ENCODE assay signal across 13 cellular contexts in genomic region chr7:41046221-41046761, GRCh38.
DNase-seq lines count a peak whose midpoint lies in the region; ATAC-seq and TF ChIP-seq lines count a peak whose summit lies in the region.
"Had no signal": no experiment of that assay in that cellular context is flagged by ENCODE, and none has a peak within 500 bp of the region (broad histone marks: within the 10 kb centered on the region; RNA-seq: fewer than 3 reads in every experiment).

No MANE protein-coding gene starts in this region.

- H3K4me3 Mint-ChIP-seq in Calu3 (ENCODE audit: low read depth, unreplicated experiment): no peak overlapping the region
- H3K4me3 Mint-ChIP-seq in endodermal cell: no peak overlapping the region
- H3K4me3 Mint-ChIP-seq: stimulated activated memory B cell treated with anti-CD40 and anti-IgM and Interleukin-4, amounts not matched to agents 10 μg/mL and 1 μg/mL and 100 μg/mL, for 72 hours had no signal

- H3K9me3 ChIP-seq in left lung (peaks cover 0 to 10% of the 10 kb centered on the region in 2 donors), endodermal cell (ENCODE audit: control insufficient read depth, low read length) (peaks cover 6% of the 10 kb centered on the region)

- H3K4me1 Mint-ChIP-seq in Calu3 (ENCODE audit: low read depth, unreplicated experiment) (peaks cover 54% of the 10 kb centered on the region), endodermal cell (no peaks in the 10 kb centered on the region)
- H3K4me1 Mint-ChIP-seq: stimulated activated memory B cell treated with anti-CD40 and anti-IgM and Interleukin-4, amounts not matched to agents 10 μg/mL and 1 μg/mL and 100 μg/mL, for 72 hours had no signal

- peak; percentile 31 for DNase-seq in Calu3
- peak; percentile 91 for DNase-seq in RPMI7951 (ENCODE audit: low read depth)
- DNase-seq in epithelial cell of esophagus (ENCODE audit: low read depth): peak; percentile 39
- no peak for DNase-seq in left lung
- DNase-seq in endodermal cell: no peak
- DNase-seq in UCSD-AML1 (lab: John Stamatoyannopoulos, UW; ENCODE audit: unreplicated experiment): no peak
- no peak for DNase-seq in DMS153 treated with DMSO at 0.1 percent for 48 hours (lab: John Stamatoyannopoulos, UW; ENCODE audit: unreplicated experiment)
- DNase-seq: DMS79 treated with DMSO at 0.1 percent for 48 hours; GOT3; NCI-H1105; stimulated activated CD4-positive, alpha-beta T cell treated with anti-CD3 and anti-CD28 coated beads, Interleukin-2, amount 100 ng/mL, for 24 hours had no signal

- H3K4me1 ChIP-seq in left lung (no peaks in the 10 kb centered on the region), endodermal cell (ENCODE audit: control insufficient read depth, insufficient read depth, low read length) (no peaks in the 10 kb centered on the region)

- H3K27me3 Mint-ChIP-seq in Calu3 (ENCODE audit: unreplicated experiment) (no peaks in the 10 kb centered on the region), endodermal cell (ENCODE audit: insufficient read depth) (peaks cover 7% of the 10 kb centered on the region)
- H3K27me3 Mint-ChIP-seq: stimulated activated memory B cell treated with anti-CD40 and anti-IgM and Interleukin-4, amounts not matched to agents 10 μg/mL and 1 μg/mL and 100 μg/mL, for 72 hours had no signal

- CTCF ChIA-PET in Calu3 (lab: Charles Lee): interaction anchor here (0.6 to 3.6 kb wide), 11 partner anchors 38 to 686 kb away, joined by 3 to 33 read pairs (median 4); partner anchors contain the start of gene INHBA

- H3K4me3 ChIP-seq in epithelial cell of esophagus (ENCODE audit: low read length): no peak overlapping the region
- no peak overlapping the region for H3K4me3 ChIP-seq in left lung
- no peak overlapping the region for H3K4me3 ChIP-seq in endodermal cell (ENCODE audit: low read length)

- TF ChIP-seq CTCF in Calu3 (IDR thresholded peaks at IDR 0.05; ENCODE audit: unreplicated experiment): no peak
- no peak for TF ChIP-seq CTCF in epithelial cell of esophagus (IDR thresholded peaks at IDR 0.05; ENCODE audit: insufficient read depth, low read depth, low read length, missing control alignments)
- no peak for TF ChIP-seq CTCF in left lung (IDR thresholded peaks at IDR 0.05)
- TF ChIP-seq CTCF in endodermal cell (conservative IDR thresholded peaks at IDR 0.05): no peak

- H3K27me3 ChIP-seq in left lung: no peaks in the 10 kb centered on the region
- no peaks in the 10 kb centered on the region for H3K27me3 ChIP-seq in endodermal cell (ENCODE audit: control insufficient read depth, insufficient read depth, low read length, poor library complexity, severe bottlenecking)

- H3K27ac ChIP-seq in left lung: no peak overlapping the region
- no peak overlapping the region for H3K27ac ChIP-seq in endodermal cell (ENCODE audit: low read depth, low read length)

- H3K36me3 Mint-ChIP-seq in Calu3 (ENCODE audit: insufficient read depth, unreplicated experiment) (peaks cover 14% of the 10 kb centered on the region), endodermal cell (ENCODE audit: low read depth) (no peaks in the 10 kb centered on the region)
- H3K36me3 Mint-ChIP-seq: stimulated activated memory B cell treated with anti-CD40 and anti-IgM and Interleukin-4, amounts not matched to agents 10 μg/mL and 1 μg/mL and 100 μg/mL, for 72 hours had no signal

- peak; percentile 51 for ATAC-seq in left lung
- no peak for ATAC-seq in HG02938 (IDR thresholded peaks at IDR 0.05; ENCODE audit: unreplicated experiment)
- ATAC-seq: stimulated activated memory B cell treated with anti-CD40 and anti-IgM and Interleukin-4, amounts not matched to agents 10 μg/mL and 1 μg/mL and 100 μg/mL, for 72 hours had no signal

- H3K27ac Mint-ChIP-seq in Calu3 (ENCODE audit: unreplicated experiment): peak overlapping the region; percentile 66
- no peak overlapping the region for H3K27ac Mint-ChIP-seq in endodermal cell
- H3K27ac Mint-ChIP-seq: stimulated activated memory B cell treated with anti-CD40 and anti-IgM and Interleukin-4, amounts not matched to agents 10 μg/mL and 1 μg/mL and 100 μg/mL, for 72 hours had no signal

- no peak overlapping the region for H3K9ac ChIP-seq in endodermal cell (ENCODE audit: extremely low read depth, low read length, poor library complexity, severe bottlenecking)

- BruUV-seq in Calu3 (replicated peaks; lab: Mats Ljungman, UMichigan): no TSS peak

- H3K36me3 ChIP-seq in left lung (no peaks in the 10 kb centered on the region), endodermal cell (ENCODE audit: control insufficient read depth, insufficient read depth, low read length) (no peaks in the 10 kb centered on the region)

- intact Hi-C loops in Calu3 (cut with micrococcal nuclease; ENCODE audit: unreplicated experiment) (loop anchor here (1.0 to 10.0 kb wide), 4 partner anchors 214 to 811 kb away; no protein-coding TSS in a partner anchor), left lung (cut with DNase I) (no loop called here)

- WGBS in endodermal cell (ENCODE audit: insufficient coverage in 1 of 2, insufficient read length in 1 of 2), 2 experiments: 81% methylated on average over 7 of the region's 7 CpGs; no CpG with 5 or more reads in 1 of the 2 experiments

- H3K9me3 Mint-ChIP-seq in Calu3 (ENCODE audit: low read depth, unreplicated experiment) (peaks cover 8% of the 10 kb centered on the region), endodermal cell (peaks cover 7% of the 10 kb centered on the region)
- H3K9me3 Mint-ChIP-seq: stimulated activated memory B cell treated with anti-CD40 and anti-IgM and Interleukin-4, amounts not matched to agents 10 μg/mL and 1 μg/mL and 100 μg/mL, for 72 hours had no signal

Comparison
In these comparisons a context has a peak if more than half of its experiments do, and no peak if none do; other contexts are left out.
1. DNase-seq: peak in Calu3 (single experiment), RPMI7951 (single experiment) and epithelial cell of esophagus (single experiment); none in left lung (0 of 2), endodermal cell (single experiment), UCSD-AML1 (single experiment) and DMS153 treated with DMSO at 0.1 percent for 48 hours (single experiment).